In the genomic region with DNA sequence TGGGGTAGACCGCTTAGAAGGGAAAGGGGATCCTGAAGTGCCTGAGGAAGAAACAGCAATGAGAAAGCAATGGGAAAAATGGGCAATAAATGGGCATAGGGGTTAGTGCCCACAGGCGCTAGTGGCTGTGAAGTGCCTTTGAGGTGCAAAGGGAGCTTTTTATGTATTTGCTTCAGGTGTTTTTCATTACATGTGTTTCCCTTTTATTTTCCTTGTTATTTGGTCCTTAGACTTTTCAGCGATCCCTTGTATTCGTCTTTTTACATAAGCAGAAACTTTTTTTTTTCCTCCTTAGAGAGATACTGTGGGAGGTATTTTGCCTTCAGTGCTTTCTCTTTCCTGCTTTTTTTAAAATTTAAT, we compare ENCODE assay signal across 13 cellular contexts. TPM values are rescaled to one million over a fixed set of nuclear protein-coding genes. Genes with fewer than 3 reads are reported as not detected.
DNase-seq lines count a peak whose midpoint lies in the region; ATAC-seq and TF ChIP-seq lines count a peak whose summit lies in the region.
"Had no signal": no experiment of that assay in that cellular context is flagged by ENCODE, and none has a peak within 500 bp of the region (broad histone marks: within the 10 kb centered on the region; RNA-seq: fewer than 3 reads in every experiment).

No MANE protein-coding gene starts in this region.

- no peak overlapping the region for H3K4me3 Mint-ChIP-seq in activated CD4-positive, alpha-beta T cell treated with anti-CD3 and anti-CD28 coated beads, Interleukin-2, amount 10 ng/mL, durations not matched to agents 24 days and 14 days
- peak overlapping the region; percentile 80 for H3K4me3 Mint-ChIP-seq in activated naive CD8-positive, alpha-beta T cell treated with anti-CD3 and anti-CD28 coated beads, Interleukin-2, amount 50 U/mL, for 24 hours
- H3K4me3 Mint-ChIP-seq: HFFc6 had no signal

- H3K36me3 Mint-ChIP-seq in activated CD4-positive, alpha-beta T cell treated with anti-CD3 and anti-CD28 coated beads, Interleukin-2, amount 10 ng/mL, durations not matched to agents 24 days and 14 days (ENCODE audit: low read depth), result peaks cover 2% of the 10 kb centered on the region
- H3K36me3 Mint-ChIP-seq in activated naive CD8-positive, alpha-beta T cell treated with anti-CD3 and anti-CD28 coated beads, Interleukin-2, amount 50 U/mL, for 24 hours (ENCODE audit: low read depth), result peaks cover 1% of the 10 kb centered on the region
- H3K36me3 Mint-ChIP-seq: memory B cell had no signal

- no peaks in the 10 kb centered on the region for H3K36me3 ChIP-seq in lung (ENCODE audit: control insufficient read depth in 2 of 2, insufficient read depth in 2 of 2, low read length in 2 of 2)
- H3K36me3 ChIP-seq in thoracic aorta, result no peaks in the 10 kb centered on the region

- H3K27me3 ChIP-seq in lung (ENCODE audit: control insufficient read depth, insufficient read depth) (no peaks in the 10 kb centered on the region), thoracic aorta (replicated peaks; ENCODE audit: insufficient read depth) (no peaks in the 10 kb centered on the region)

- H3K27me3 Mint-ChIP-seq in activated CD4-positive, alpha-beta T cell treated with anti-CD3 and anti-CD28 coated beads, Interleukin-2, amount 10 ng/mL, durations not matched to agents 24 days and 14 days, result peaks cover 73% of the 10 kb centered on the region
- H3K27me3 Mint-ChIP-seq in activated naive CD8-positive, alpha-beta T cell treated with anti-CD3 and anti-CD28 coated beads, Interleukin-2, amount 50 U/mL, for 24 hours, result peaks cover 54% of the 10 kb centered on the region

- H3K9me3 ChIP-seq in lung (ENCODE audit: control insufficient read depth in 2 of 2, insufficient read depth in 1 of 2, low read length in 1 of 2) (no peaks in the 10 kb centered on the region), thoracic aorta (no peaks in the 10 kb centered on the region)

- H3K4me1 Mint-ChIP-seq in activated CD4-positive, alpha-beta T cell treated with anti-CD3 and anti-CD28 coated beads, Interleukin-2, amount 10 ng/mL, durations not matched to agents 24 days and 14 days, result peaks cover 15% of the 10 kb centered on the region
- H3K4me1 Mint-ChIP-seq in activated naive CD8-positive, alpha-beta T cell treated with anti-CD3 and anti-CD28 coated beads, Interleukin-2, amount 50 U/mL, for 24 hours, result peaks cover 29% of the 10 kb centered on the region

- WGBS in lung, 2 donors, result 63 to 80% methylated on average over 4 of the region's 4 CpGs

- no peaks in the 10 kb centered on the region for H3K9me3 Mint-ChIP-seq in activated CD4-positive, alpha-beta T cell treated with anti-CD3 and anti-CD28 coated beads, Interleukin-2, amount 10 ng/mL, durations not matched to agents 24 days and 14 days
- no peaks in the 10 kb centered on the region for H3K9me3 Mint-ChIP-seq in activated naive CD8-positive, alpha-beta T cell treated with anti-CD3 and anti-CD28 coated beads, Interleukin-2, amount 50 U/mL, for 24 hours
- H3K9me3 Mint-ChIP-seq: HFFc6, memory B cell had no signal

- peak overlapping the region; percentile 56 for H3K27ac Mint-ChIP-seq in activated CD4-positive, alpha-beta T cell treated with anti-CD3 and anti-CD28 coated beads, Interleukin-2, amount 10 ng/mL, durations not matched to agents 24 days and 14 days
- H3K27ac Mint-ChIP-seq in activated naive CD8-positive, alpha-beta T cell treated with anti-CD3 and anti-CD28 coated beads, Interleukin-2, amount 50 U/mL, for 24 hours, result no peak overlapping the region
- H3K27ac Mint-ChIP-seq: HFFc6 had no signal

- intact Hi-C loops in activated CD4-positive, alpha-beta T cell treated with anti-CD3 and anti-CD28 coated beads, Interleukin-2, amount 10 ng/mL, durations not matched to agents 24 days and 14 days (cut with micrococcal nuclease), result loop anchor here (5.0 kb wide), 1 partner anchor 178 kb away; a partner anchor contains a TSS

- TF ChIP-seq CTCF in lung (IDR thresholded peaks at IDR 0.05; ENCODE audit: control extremely low read depth, extremely low read depth) (no peak), thoracic aorta (IDR thresholded peaks at IDR 0.05) (no peak)

- ATAC-seq in activated naive CD8-positive, alpha-beta T cell treated with anti-CD3 and anti-CD28 coated beads, Interleukin-2, amount 50 U/mL, for 24 hours, result no peak
- ATAC-seq in lung (ENCODE audit: insufficient read depth, low FRiP score) (no peak), thoracic aorta (ENCODE audit: insufficient number of reproducible peaks, low FRiP score, low read depth) (no peak)
- ATAC-seq: sciatic nerve had no signal

- no peak overlapping the region for H3K4me3 ChIP-seq in lung
- H3K4me3 ChIP-seq in thoracic aorta, result peak overlapping the region; percentile 81

- H3K27ac ChIP-seq in lung (ENCODE audit: low read depth in 1 of 2, low read length in 1 of 2) (peak overlapping the region; percentile 13 to 52), thoracic aorta (peak overlapping the region; percentile 98 to 99)

- DNase-seq in activated CD4-positive, alpha-beta T cell treated with anti-CD3 and anti-CD28 coated beads, Interleukin-2, amount 10 ng/mL, durations not matched to agents 24 days and 14 days, result no peak
- DNase-seq in activated CD4-positive, alpha-beta T cell treated with anti-CD3 and anti-CD28 coated beads, Interleukin-2, amount 50 U/mL, for 48 hours, result no peak
- DNase-seq in activated naive CD8-positive, alpha-beta T cell treated with anti-CD3 and anti-CD28 coated beads, Interleukin-2, amount 50 U/mL, for 24 hours, result no peak
- DNase-seq in lung (ENCODE audit: low spot score) (no peak), thoracic aorta (ENCODE audit: low spot score) (no peak), NCI-H2081 treated with DMSO at 0.1 percent for 48 hours (lab: John Stamatoyannopoulos, UW) (no peak), NCI-H345 treated with DMSO at 0.1 percent for 48 hours (lab: John Stamatoyannopoulos, UW; ENCODE audit: unreplicated experiment) (no peak)
- no peak for DNase-seq in activated CD8-positive, alpha-beta memory T cell treated with anti-CD3 and anti-CD28 coated beads, Interleukin-2, amount 50 U/mL, for 48 hours
- DNase-seq: activated gamma-delta T cell treated with Interleukin-2 at 50 U/mL for 16 hours, HFFc6 had no signal

- H3K4me1 ChIP-seq in lung (ENCODE audit: control insufficient read depth in 2 of 2, insufficient read depth in 2 of 2, low read length in 2 of 2) (peaks cover 7 to 19% of the 10 kb centered on the region in 2 donors), thoracic aorta (ENCODE audit: control insufficient read depth in 1 of 2, low read depth in 2 of 2) (peaks cover 63 to 95% of the 10 kb centered on the region in 2 donors)

RNA-seq across cellular contexts. Expression of a gene that starts 19.6 kb away (rescaled TPM):
- total RNA-seq in activated CD4-positive, alpha-beta T cell treated with anti-CD3 and anti-CD28 coated beads, Interleukin-2, amount 10 ng/mL, durations not matched to agents 24 days and 14 days, result 8.3 and 10.4 TPM in 2 replicates
- 100 to 1,000 TPM; 129 to 190 TPM for total RNA-seq in lung
- 10 to 100 TPM; 26.0 to 50.5 TPM for polyA plus RNA-seq in lung
- total RNA-seq in thoracic aorta, result 100 to 1,000 TPM; 126 to 145 TPM

RNA-seq across cellular contexts. Expression of a gene that starts 45.5 kb away (rescaled TPM):
- 0.12 TPM in 1 of 2 replicates, not detected in the other for total RNA-seq in activated CD4-positive, alpha-beta T cell treated with anti-CD3 and anti-CD28 coated beads, Interleukin-2, amount 10 ng/mL, durations not matched to agents 24 days and 14 days
- total RNA-seq in lung (under 1 TPM; 0.20 to 0.25 TPM), thoracic aorta (not detected)
- under 1 TPM; 0.01 to 0.14 TPM for polyA plus RNA-seq in lung
- total RNA-seq: HFFc6, sciatic nerve, SK-MEL-5 had no signal

RNA-seq across cellular contexts. Expression of a gene that starts 57.9 kb away (rescaled TPM):
- total RNA-seq in activated CD4-positive, alpha-beta T cell treated with anti-CD3 and anti-CD28 coated beads, Interleukin-2, amount 10 ng/mL, durations not matched to agents 24 days and 14 days, result 32.4 and 34.4 TPM in 2 replicates
- total RNA-seq in lung, result 10 to 100 TPM; 14.9 to 22.6 TPM
- 10 to 100 TPM; 50.0 to 69.0 TPM for polyA plus RNA-seq in lung
- 10 to 100 TPM; 30.2 to 42.8 TPM for total RNA-seq in thoracic aorta

Comparison
In these comparisons a context has a peak if more than half of its experiments do, and no peak if none do; other contexts are left out.
1. RNA of a gene that starts 19.6 kb away (total RNA-seq): 129 to 190 TPM in lung and 126 to 145 TPM in thoracic aorta; 8.3 to 10.4 TPM in activated CD4-positive, alpha-beta T cell treated with anti-CD3 and anti-CD28 coated beads, Interleukin-2, amount 10 ng/mL, durations not matched to agents 24 days and 14 days; every median in the first group is over 10 times any median in the second.